In the genomic region with DNA sequence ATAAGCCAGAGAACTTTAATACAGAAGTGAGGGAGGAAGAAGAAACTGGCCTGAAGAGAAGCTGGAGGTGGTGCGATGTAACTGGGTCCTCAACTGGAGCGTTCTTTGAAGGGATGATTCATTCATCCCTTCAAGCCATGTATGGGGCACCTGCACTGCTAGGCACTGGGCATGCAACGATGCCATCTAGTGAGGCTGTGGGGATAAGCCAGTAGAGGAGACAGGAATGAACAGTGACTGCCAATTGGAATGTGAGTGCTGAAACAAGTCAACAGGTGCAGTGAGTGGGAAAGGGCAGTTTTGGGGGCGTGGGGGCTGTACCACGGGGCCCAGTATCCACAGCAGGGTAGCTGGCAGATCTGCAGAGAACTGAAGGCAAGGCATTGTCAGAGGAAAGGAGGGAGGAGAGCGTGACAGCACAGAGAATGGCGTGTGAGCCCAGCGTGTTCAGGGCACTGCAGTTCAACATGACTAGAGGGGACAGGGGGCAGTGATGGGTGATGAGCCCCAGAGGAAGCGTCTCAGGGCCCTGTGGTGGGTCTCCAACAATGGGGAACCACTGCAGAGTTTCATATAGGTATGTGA, we compare ENCODE assay signal across 9 cellular contexts. TPM values are rescaled to one million over a fixed set of nuclear protein-coding genes. Genes with fewer than 3 reads are reported as not detected.
DNase-seq lines count a peak whose midpoint lies in the region; ATAC-seq and TF ChIP-seq lines count a peak whose summit lies in the region.
"Had no signal": no experiment of that assay in that cellular context is flagged by ENCODE, and none has a peak within 500 bp of the region (broad histone marks: within the 10 kb centered on the region; RNA-seq: fewer than 3 reads in every experiment).

No MANE protein-coding gene starts in this region.

- H3K9me3 Mint-ChIP-seq in Calu3 (ENCODE audit: low read depth, unreplicated experiment) (no peaks in the 10 kb centered on the region), HFFc6 (no peaks in the 10 kb centered on the region)

- H3K4me1 Mint-ChIP-seq in Calu3 (ENCODE audit: low read depth, unreplicated experiment) (peaks cover 8% of the 10 kb centered on the region), HFFc6 (ENCODE audit: low read depth) (peaks cover 13% of the 10 kb centered on the region)

- ATAC-seq in GM18909 (IDR thresholded peaks at IDR 0.05; ENCODE audit: poor library complexity, unreplicated experiment): no peak
- ATAC-seq in Right ventricle myocardium superior (ENCODE audit: poor library complexity): no peak
- ATAC-seq: K562 had no signal

- CTCF ChIA-PET in Calu3 (lab: Charles Lee): interaction anchor here (1.0 kb wide), 1 partner anchor 351 kb away, joined by 3 read pairs; no protein-coding TSS in a partner anchor

- no peaks in the 10 kb centered on the region for H3K27me3 Mint-ChIP-seq in Calu3 (ENCODE audit: unreplicated experiment)
- H3K27me3 Mint-ChIP-seq in HFFc6 (ENCODE audit: insufficient read depth): no peaks in the 10 kb centered on the region

- TF ChIP-seq CTCF in Calu3 (IDR thresholded peaks at IDR 0.05; ENCODE audit: unreplicated experiment) (no peak), HFFc6 (IDR thresholded peaks at IDR 0.05) (peak; percentile 62)

- BruUV-seq in Calu3 (replicated peaks; lab: Mats Ljungman, UMichigan): no TSS peak

- intact Hi-C loops in Calu3 (cut with micrococcal nuclease; ENCODE audit: unreplicated experiment) (loop anchor here (1.0 kb wide), 1 partner anchor 351 kb away; no protein-coding TSS in a partner anchor), head of caudate nucleus (cut with DNase I) (no loop called here), Right ventricle myocardium superior (cut with DNase I) (no loop called here)

- no peak overlapping the region for H3K27ac Mint-ChIP-seq in Calu3 (ENCODE audit: unreplicated experiment)
- no peak overlapping the region for H3K27ac Mint-ChIP-seq in HFFc6

- peaks cover 19% of the 10 kb centered on the region for H3K36me3 Mint-ChIP-seq in Calu3 (ENCODE audit: insufficient read depth, unreplicated experiment)
- H3K36me3 Mint-ChIP-seq in HFFc6 (ENCODE audit: low read depth): 0 out of 2 replicates have a peak, but pooled peaks cover 3% of the 10 kb centered on the region

- peak; percentile 78 for DNase-seq in Calu3
- DNase-seq in HFFc6: peak; percentile 40
- peak; percentile 56 to 64 for DNase-seq in SHP77 (lab: John Stamatoyannopoulos, UW)
- peak in 30 of 42 donors; percentile 19 to 77 (median 47) for DNase-seq in head of caudate nucleus
- DNase-seq in occipital lobe (lab: John Stamatoyannopoulos, UW): no peak
- DNase-seq in stimulated activated naive CD4-positive, alpha-beta T cell treated with Interleukin-2 at 50 U/mL for 16 hours (lab: John Stamatoyannopoulos, UW): no peak
- DNase-seq in Right ventricle myocardium superior: no peak

- H3K4me3 Mint-ChIP-seq in Calu3 (ENCODE audit: low read depth, unreplicated experiment): no peak overlapping the region
- H3K4me3 Mint-ChIP-seq in HFFc6: no peak overlapping the region

RNA-seq across cellular contexts. Expression of gene KIF23, which starts 3.8 kb away (rescaled TPM):
- total RNA-seq in Calu3 (2022): 71.8 and 108 TPM in 2 replicates
- 10 to 100 TPM; 37.0 to 74.7 (median 64.6) TPM for total RNA-seq in HFFc6 (2021; fragmentation: NEBNext Ultra II Directional; extraction: Animal tissue kit (Norgen Biotek cat#: 25700))
- total RNA-seq in occipital lobe: 4.7 TPM
- 0.70 TPM for total RNA-seq in Right ventricle myocardium superior

RNA-seq across cellular contexts. Expression of gene RPLP1, which starts 42.2 kb away (rescaled TPM):
- 1,386 and 1,535 TPM in 2 replicates for total RNA-seq in Calu3 (2022)
- total RNA-seq in HFFc6 (2021; fragmentation: NEBNext Ultra II Directional; extraction: Animal tissue kit (Norgen Biotek cat#: 25700)): 1,000 to 10,000 TPM; 1,302 to 1,622 (median 1,423) TPM
- total RNA-seq in occipital lobe: 40.1 TPM
- total RNA-seq in Right ventricle myocardium superior: 1,108 TPM

Comparison
In these comparisons a context has a peak if more than half of its experiments do, and no peak if none do; other contexts are left out.
1. DNase-seq: peak in Calu3 (single experiment), HFFc6 (single experiment), SHP77 (2 of 2) and head of caudate nucleus (30 of 42); none in occipital lobe (single experiment), stimulated activated naive CD4-positive, alpha-beta T cell treated with Interleukin-2 at 50 U/mL for 16 hours (single experiment) and Right ventricle myocardium superior (single experiment).
2. RNA of gene RPLP1, which starts 42.2 kb away (total RNA-seq): 1,386 to 1,535 TPM in Calu3, 1,302 to 1,622 TPM in HFFc6 and 1,108 TPM in Right ventricle myocardium superior (single experiment); 40.1 TPM in occipital lobe (single experiment); every median in the first group is over 10 times any median in the second.